Comparison of ENCODE assay signal across 1 cellular context in genomic region chr5:178555005-178555404, GRCh38.
A peak's percentile ranks its signal among the peaks of the same experiment; 100 is the strongest.
TF ChIP-seq lines count a peak whose summit lies in the region.

No MANE protein-coding gene starts in this region.

TF ChIP-seq in K562, 482 proteins besides CTCF, POLR2A, EP300 and RAD21 (continues in another document):
- peak; percentile 44 for TF ChIP-seq TEAD4 (IDR thresholded peaks at IDR 0.05; ENCODE audit: low read length)
- no peak for TF ChIP-seq TEAD4 (CRISPR knock-in tag; IDR thresholded peaks at IDR 0.05; ENCODE audit: borderline replicate concordance)
- peak; percentile 45; the same call in 1 of the 2 replicates for TF ChIP-seq TCF3 (CRISPR knock-in tag; IDR thresholded peaks at IDR 0.05)
- peak; percentile 53; the same call in 1 of the 2 replicates for TF ChIP-seq SMARCA4 (IDR thresholded peaks at IDR 0.05)
- TF ChIP-seq ZNF445 (CRISPR knock-in tag; IDR thresholded peaks at IDR 0.05; ENCODE audit: low read depth): no peak
- TF ChIP-seq ZNF232 (CRISPR knock-in tag; IDR thresholded peaks at IDR 0.05): peak; percentile 49; the same call in 1 of the 2 replicates
- TF ChIP-seq JUNB (CRISPR knock-in tag; conservative IDR thresholded peaks at IDR 0.05): no peak
- TF ChIP-seq MAX (CRISPR knock-in tag; IDR thresholded peaks at IDR 0.05): peak; percentile 86
- TF ChIP-seq, protein P1, sequence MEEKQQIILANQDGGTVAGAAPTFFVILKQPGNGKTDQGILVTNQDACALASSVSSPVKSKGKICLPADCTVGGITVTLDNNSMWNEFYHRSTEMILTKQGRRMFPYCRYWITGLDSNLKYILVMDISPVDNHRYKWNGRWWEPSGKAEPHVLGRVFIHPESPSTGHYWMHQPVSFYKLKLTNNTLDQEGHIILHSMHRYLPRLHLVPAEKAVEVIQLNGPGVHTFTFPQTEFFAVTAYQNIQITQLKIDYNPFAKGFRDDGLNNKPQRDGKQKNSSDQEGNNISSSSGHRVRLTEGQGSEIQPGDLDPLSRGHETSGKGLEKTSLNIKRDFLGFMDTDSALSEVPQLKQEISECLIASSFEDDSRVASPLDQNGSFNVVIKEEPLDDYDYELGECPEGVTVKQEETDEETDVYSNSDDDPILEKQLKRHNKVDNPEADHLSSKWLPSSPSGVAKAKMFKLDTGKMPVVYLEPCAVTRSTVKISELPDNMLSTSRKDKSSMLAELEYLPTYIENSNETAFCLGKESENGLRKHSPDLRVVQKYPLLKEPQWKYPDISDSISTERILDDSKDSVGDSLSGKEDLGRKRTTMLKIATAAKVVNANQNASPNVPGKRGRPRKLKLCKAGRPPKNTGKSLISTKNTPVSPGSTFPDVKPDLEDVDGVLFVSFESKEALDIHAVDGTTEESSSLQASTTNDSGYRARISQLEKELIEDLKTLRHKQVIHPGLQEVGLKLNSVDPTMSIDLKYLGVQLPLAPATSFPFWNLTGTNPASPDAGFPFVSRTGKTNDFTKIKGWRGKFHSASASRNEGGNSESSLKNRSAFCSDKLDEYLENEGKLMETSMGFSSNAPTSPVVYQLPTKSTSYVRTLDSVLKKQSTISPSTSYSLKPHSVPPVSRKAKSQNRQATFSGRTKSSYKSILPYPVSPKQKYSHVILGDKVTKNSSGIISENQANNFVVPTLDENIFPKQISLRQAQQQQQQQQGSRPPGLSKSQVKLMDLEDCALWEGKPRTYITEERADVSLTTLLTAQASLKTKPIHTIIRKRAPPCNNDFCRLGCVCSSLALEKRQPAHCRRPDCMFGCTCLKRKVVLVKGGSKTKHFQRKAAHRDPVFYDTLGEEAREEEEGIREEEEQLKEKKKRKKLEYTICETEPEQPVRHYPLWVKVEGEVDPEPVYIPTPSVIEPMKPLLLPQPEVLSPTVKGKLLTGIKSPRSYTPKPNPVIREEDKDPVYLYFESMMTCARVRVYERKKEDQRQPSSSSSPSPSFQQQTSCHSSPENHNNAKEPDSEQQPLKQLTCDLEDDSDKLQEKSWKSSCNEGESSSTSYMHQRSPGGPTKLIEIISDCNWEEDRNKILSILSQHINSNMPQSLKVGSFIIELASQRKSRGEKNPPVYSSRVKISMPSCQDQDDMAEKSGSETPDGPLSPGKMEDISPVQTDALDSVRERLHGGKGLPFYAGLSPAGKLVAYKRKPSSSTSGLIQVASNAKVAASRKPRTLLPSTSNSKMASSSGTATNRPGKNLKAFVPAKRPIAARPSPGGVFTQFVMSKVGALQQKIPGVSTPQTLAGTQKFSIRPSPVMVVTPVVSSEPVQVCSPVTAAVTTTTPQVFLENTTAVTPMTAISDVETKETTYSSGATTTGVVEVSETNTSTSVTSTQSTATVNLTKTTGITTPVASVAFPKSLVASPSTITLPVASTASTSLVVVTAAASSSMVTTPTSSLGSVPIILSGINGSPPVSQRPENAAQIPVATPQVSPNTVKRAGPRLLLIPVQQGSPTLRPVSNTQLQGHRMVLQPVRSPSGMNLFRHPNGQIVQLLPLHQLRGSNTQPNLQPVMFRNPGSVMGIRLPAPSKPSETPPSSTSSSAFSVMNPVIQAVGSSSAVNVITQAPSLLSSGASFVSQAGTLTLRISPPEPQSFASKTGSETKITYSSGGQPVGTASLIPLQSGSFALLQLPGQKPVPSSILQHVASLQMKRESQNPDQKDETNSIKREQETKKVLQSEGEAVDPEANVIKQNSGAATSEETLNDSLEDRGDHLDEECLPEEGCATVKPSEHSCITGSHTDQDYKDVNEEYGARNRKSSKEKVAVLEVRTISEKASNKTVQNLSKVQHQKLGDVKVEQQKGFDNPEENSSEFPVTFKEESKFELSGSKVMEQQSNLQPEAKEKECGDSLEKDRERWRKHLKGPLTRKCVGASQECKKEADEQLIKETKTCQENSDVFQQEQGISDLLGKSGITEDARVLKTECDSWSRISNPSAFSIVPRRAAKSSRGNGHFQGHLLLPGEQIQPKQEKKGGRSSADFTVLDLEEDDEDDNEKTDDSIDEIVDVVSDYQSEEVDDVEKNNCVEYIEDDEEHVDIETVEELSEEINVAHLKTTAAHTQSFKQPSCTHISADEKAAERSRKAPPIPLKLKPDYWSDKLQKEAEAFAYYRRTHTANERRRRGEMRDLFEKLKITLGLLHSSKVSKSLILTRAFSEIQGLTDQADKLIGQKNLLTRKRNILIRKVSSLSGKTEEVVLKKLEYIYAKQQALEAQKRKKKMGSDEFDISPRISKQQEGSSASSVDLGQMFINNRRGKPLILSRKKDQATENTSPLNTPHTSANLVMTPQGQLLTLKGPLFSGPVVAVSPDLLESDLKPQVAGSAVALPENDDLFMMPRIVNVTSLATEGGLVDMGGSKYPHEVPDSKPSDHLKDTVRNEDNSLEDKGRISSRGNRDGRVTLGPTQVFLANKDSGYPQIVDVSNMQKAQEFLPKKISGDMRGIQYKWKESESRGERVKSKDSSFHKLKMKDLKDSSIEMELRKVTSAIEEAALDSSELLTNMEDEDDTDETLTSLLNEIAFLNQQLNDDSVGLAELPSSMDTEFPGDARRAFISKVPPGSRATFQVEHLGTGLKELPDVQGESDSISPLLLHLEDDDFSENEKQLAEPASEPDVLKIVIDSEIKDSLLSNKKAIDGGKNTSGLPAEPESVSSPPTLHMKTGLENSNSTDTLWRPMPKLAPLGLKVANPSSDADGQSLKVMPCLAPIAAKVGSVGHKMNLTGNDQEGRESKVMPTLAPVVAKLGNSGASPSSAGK (IDR thresholded peaks at IDR 0.05): peak; percentile 94
- no peak for TF ChIP-seq CCNT2 (IDR thresholded peaks at IDR 0.05; ENCODE audit: borderline replicate concordance, extremely low read depth, insufficient read length, low read depth, low read length)
- TF ChIP-seq NCOR1 (IDR thresholded peaks at IDR 0.05): peak; percentile 62
- TF ChIP-seq MTA2 (IDR thresholded peaks at IDR 0.05; ENCODE audit: low read depth): 0 out of 2 replicates have a peak, but pooled peaks have one; percentile 13
- TF ChIP-seq, protein P2, sequence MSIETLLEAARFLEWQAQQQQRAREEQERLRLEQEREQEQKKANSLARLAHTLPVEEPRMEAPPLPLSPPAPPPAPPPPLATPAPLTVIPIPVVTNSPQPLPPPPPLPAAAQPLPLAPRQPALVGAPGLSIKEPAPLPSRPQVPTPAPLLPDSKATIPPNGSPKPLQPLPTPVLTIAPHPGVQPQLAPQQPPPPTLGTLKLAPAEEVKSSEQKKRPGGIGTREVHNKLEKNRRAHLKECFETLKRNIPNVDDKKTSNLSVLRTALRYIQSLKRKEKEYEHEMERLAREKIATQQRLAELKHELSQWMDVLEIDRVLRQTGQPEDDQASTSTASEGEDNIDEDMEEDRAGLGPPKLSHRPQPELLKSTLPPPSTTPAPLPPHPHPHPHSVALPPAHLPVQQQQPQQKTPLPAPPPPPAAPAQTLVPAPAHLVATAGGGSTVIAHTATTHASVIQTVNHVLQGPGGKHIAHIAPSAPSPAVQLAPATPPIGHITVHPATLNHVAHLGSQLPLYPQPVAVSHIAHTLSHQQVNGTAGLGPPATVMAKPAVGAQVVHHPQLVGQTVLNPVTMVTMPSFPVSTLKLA (conservative IDR thresholded peaks at IDR 0.05): peak; percentile 70 to 84
- TF ChIP-seq CXXC5 (CRISPR knock-in tag; IDR thresholded peaks at IDR 0.05): peak; percentile 45
- TF ChIP-seq TAL1 (IDR thresholded peaks at IDR 0.05): peak; percentile 68
- TF ChIP-seq SRF (CRISPR knock-in tag; IDR thresholded peaks at IDR 0.05): no peak
- TF ChIP-seq PRDM10 (IDR thresholded peaks at IDR 0.05; ENCODE audit: partially characterized antibody): peak; percentile 16
- TF ChIP-seq SOX6 (IDR thresholded peaks at IDR 0.05): peak; percentile 15; the same call in 1 of the 2 replicates
- peak; percentile 36; the same call in 1 of the 2 replicates for TF ChIP-seq ZNF316 (IDR thresholded peaks at IDR 0.05)
- TF ChIP-seq, protein P3, sequence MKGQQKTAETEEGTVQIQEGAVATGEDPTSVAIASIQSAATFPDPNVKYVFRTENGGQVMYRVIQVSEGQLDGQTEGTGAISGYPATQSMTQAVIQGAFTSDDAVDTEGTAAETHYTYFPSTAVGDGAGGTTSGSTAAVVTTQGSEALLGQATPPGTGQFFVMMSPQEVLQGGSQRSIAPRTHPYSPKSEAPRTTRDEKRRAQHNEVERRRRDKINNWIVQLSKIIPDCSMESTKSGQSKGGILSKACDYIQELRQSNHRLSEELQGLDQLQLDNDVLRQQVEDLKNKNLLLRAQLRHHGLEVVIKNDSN (CRISPR knock-in tag; IDR thresholded peaks at IDR 0.05): peak; percentile 21
- peak; percentile 66 for TF ChIP-seq ARID1B (IDR thresholded peaks at IDR 0.05)
- TF ChIP-seq MTA3 (IDR thresholded peaks at IDR 0.05; ENCODE audit: borderline replicate concordance): 0 out of 2 replicates have a peak, but pooled peaks have one; percentile 42
- TF ChIP-seq, protein P4, sequence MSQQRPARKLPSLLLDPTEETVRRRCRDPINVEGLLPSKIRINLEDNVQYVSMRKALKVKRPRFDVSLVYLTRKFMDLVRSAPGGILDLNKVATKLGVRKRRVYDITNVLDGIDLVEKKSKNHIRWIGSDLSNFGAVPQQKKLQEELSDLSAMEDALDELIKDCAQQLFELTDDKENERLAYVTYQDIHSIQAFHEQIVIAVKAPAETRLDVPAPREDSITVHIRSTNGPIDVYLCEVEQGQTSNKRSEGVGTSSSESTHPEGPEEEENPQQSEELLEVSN (IDR thresholded peaks at IDR 0.05; ENCODE audit: borderline replicate concordance in 1 of 2, extremely low read depth in 1 of 2, insufficient read depth in 1 of 2, insufficient read length in 1 of 2, low read depth in 1 of 2, low read length in 1 of 2, poor library complexity in 1 of 2, severe bottlenecking in 1 of 2): peak; percentile 59 to 72
- no peak for TF ChIP-seq ATF1 (CRISPR knock-in tag; IDR thresholded peaks at IDR 0.05)
- peak; percentile 44; the same call in 1 of the 2 replicates for TF ChIP-seq ATF1 (tag; IDR thresholded peaks at IDR 0.05)
- TF ChIP-seq CREB3L1 (IDR thresholded peaks at IDR 0.05; ENCODE audit: borderline replicate concordance, low read depth): peak; percentile 72; the same call in 1 of the 2 replicates
- no peak; the same call in 1 of the 2 replicates for TF ChIP-seq DMBX1 (CRISPR knock-in tag; IDR thresholded peaks at IDR 0.05; ENCODE audit: borderline replicate concordance)
- TF ChIP-seq MYC (IDR thresholded peaks at IDR 0.05; ENCODE audit: low read depth, low read length): peak; percentile 46; the same call in 1 of the 2 replicates
- TF ChIP-seq MYC (CRISPR knock-in tag; IDR thresholded peaks at IDR 0.05; ENCODE audit: borderline replicate concordance, low read depth): no peak
- TF ChIP-seq L3MBTL2 (IDR thresholded peaks at IDR 0.05): peak; percentile 93
- peak; percentile 50; the same call in 1 of the 2 replicates for TF ChIP-seq ZBTB12 (CRISPR knock-in tag; IDR thresholded peaks at IDR 0.05)
- TF ChIP-seq DPF2 (IDR thresholded peaks at IDR 0.05): peak; percentile 67
- peak; percentile 48 for TF ChIP-seq ZFX (CRISPR knock-in tag; IDR thresholded peaks at IDR 0.05)
- peak; percentile 82 for TF ChIP-seq CBFA2T3 (IDR thresholded peaks at IDR 0.05)
- 0 out of 2 replicates have a peak, but pooled peaks have one; percentile 16 for TF ChIP-seq STAT5A (IDR thresholded peaks at IDR 0.05; ENCODE audit: borderline replicate concordance, low read length)
- TF ChIP-seq ZNF584 (CRISPR knock-in tag; IDR thresholded peaks at IDR 0.05; ENCODE audit: low read depth): no peak
- TF ChIP-seq CBFA2T2 (conservative IDR thresholded peaks at IDR 0.05): peak; percentile 62
- TF ChIP-seq NUFIP1 (IDR thresholded peaks at IDR 0.05; ENCODE audit: partially characterized antibody): no peak
- no peak for TF ChIP-seq KDM1A (IDR thresholded peaks at IDR 0.05)
